2 cellular contexts compared by ENCODE assay signal in the genomic region with DNA sequence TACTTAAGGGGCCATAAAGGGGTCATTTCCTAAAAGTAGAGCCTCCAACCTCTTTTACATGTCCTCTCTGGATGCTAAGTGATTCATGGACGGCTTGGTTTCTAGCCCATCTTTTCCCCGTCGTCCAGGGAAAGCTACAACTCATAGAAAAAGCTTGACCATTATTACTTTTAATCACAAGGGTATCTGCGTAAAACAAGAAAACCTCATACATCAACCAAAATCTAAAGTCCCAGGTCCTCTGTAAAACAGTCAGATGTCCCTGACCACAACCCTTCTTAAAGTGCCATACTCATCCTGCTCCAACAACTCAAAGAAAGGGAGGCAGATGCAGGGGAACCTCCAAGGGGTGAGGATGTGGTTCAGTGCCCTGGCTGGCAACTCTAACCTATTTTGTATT.
TF ChIP-seq lines count a peak whose summit lies in the region.

No MANE protein-coding gene starts in this region.

TF ChIP-seq in SK-N-SH, 30 proteins besides CTCF, POLR2A, EP300 and RAD21:
- TF ChIP-seq, protein P1, sequence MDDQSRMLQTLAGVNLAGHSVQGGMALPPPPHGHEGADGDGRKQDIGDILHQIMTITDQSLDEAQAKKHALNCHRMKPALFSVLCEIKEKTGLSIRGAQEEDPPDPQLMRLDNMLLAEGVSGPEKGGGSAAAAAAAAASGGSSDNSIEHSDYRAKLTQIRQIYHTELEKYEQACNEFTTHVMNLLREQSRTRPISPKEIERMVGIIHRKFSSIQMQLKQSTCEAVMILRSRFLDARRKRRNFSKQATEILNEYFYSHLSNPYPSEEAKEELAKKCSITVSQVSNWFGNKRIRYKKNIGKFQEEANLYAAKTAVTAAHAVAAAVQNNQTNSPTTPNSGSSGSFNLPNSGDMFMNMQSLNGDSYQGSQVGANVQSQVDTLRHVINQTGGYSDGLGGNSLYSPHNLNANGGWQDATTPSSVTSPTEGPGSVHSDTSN (IDR thresholded peaks at IDR 0.05), result no peak
- TF ChIP-seq FOXJ3 (CRISPR knock-in tag; IDR thresholded peaks at IDR 0.05), result no peak
- no peak for TF ChIP-seq NFIC (IDR thresholded peaks at IDR 0.05; ENCODE audit: borderline replicate concordance)
- no peak for TF ChIP-seq RCOR1 (IDR thresholded peaks at IDR 0.05; ENCODE audit: low read length)
- TF ChIP-seq TCF12 (IDR thresholded peaks at IDR 0.05), result no peak
- no peak for TF ChIP-seq ELF1 (IDR thresholded peaks at IDR 0.05)
- no peak for TF ChIP-seq RXRA (IDR thresholded peaks at IDR 0.05; ENCODE audit: borderline replicate concordance, low read depth)
- no peak for TF ChIP-seq SMC3 (IDR thresholded peaks at IDR 0.05; ENCODE audit: low read depth, low read length)

TF ChIP-seq in SK-N-SH treated with all-trans-retinoic acid at 6 μM for 48 hours, 23 proteins besides CTCF, POLR2A, EP300 and RAD21 (continued from another document):
- no peak for TF ChIP-seq TOX (CRISPR knock-in tag; IDR thresholded peaks at IDR 0.05; ENCODE audit: borderline replicate concordance)
- TF ChIP-seq ZFP30 (CRISPR knock-in tag; IDR thresholded peaks at IDR 0.05), result no peak
- no peak for TF ChIP-seq OSR1 (CRISPR knock-in tag; IDR thresholded peaks at IDR 0.05)
- TF ChIP-seq, protein P2, sequence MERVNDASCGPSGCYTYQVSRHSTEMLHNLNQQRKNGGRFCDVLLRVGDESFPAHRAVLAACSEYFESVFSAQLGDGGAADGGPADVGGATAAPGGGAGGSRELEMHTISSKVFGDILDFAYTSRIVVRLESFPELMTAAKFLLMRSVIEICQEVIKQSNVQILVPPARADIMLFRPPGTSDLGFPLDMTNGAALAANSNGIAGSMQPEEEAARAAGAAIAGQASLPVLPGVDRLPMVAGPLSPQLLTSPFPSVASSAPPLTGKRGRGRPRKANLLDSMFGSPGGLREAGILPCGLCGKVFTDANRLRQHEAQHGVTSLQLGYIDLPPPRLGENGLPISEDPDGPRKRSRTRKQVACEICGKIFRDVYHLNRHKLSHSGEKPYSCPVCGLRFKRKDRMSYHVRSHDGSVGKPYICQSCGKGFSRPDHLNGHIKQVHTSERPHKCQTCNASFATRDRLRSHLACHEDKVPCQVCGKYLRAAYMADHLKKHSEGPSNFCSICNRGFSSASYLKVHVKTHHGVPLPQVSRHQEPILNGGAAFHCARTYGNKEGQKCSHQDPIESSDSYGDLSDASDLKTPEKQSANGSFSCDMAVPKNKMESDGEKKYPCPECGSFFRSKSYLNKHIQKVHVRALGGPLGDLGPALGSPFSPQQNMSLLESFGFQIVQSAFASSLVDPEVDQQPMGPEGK (CRISPR knock-in tag; IDR thresholded peaks at IDR 0.05; ENCODE audit: borderline replicate concordance), result no peak
- no peak for TF ChIP-seq CSDC2 (CRISPR knock-in tag; IDR thresholded peaks at IDR 0.05)
- TF ChIP-seq ZNF8 (CRISPR knock-in tag; IDR thresholded peaks at IDR 0.05), result no peak
- TF ChIP-seq, protein P3, sequence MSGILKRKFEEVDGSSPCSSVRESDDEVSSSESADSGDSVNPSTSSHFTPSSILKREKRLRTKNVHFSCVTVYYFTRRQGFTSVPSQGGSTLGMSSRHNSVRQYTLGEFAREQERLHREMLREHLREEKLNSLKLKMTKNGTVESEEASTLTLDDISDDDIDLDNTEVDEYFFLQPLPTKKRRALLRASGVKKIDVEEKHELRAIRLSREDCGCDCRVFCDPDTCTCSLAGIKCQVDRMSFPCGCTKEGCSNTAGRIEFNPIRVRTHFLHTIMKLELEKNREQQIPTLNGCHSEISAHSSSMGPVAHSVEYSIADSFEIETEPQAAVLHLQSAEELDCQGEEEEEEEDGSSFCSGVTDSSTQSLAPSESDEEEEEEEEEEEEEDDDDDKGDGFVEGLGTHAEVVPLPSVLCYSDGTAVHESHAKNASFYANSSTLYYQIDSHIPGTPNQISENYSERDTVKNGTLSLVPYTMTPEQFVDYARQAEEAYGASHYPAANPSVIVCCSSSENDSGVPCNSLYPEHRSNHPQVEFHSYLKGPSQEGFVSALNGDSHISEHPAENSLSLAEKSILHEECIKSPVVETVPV (CRISPR knock-in tag; IDR thresholded peaks at IDR 0.05), result no peak
- no peak for TF ChIP-seq ISL1 (CRISPR knock-in tag; IDR thresholded peaks at IDR 0.05)
- no peak for TF ChIP-seq ZFP3 (CRISPR knock-in tag; IDR thresholded peaks at IDR 0.05)
- no peak for TF ChIP-seq PPARA (CRISPR knock-in tag; IDR thresholded peaks at IDR 0.05; ENCODE audit: borderline replicate concordance)
- no peak for TF ChIP-seq GLIS3 (CRISPR knock-in tag; IDR thresholded peaks at IDR 0.05)
- TF ChIP-seq ZNF565 (CRISPR knock-in tag; conservative IDR thresholded peaks at IDR 0.05; ENCODE audit: low read depth), result no peak
- no peak for TF ChIP-seq ZNF70 (CRISPR knock-in tag; IDR thresholded peaks at IDR 0.05)
- TF ChIP-seq, protein P4, sequence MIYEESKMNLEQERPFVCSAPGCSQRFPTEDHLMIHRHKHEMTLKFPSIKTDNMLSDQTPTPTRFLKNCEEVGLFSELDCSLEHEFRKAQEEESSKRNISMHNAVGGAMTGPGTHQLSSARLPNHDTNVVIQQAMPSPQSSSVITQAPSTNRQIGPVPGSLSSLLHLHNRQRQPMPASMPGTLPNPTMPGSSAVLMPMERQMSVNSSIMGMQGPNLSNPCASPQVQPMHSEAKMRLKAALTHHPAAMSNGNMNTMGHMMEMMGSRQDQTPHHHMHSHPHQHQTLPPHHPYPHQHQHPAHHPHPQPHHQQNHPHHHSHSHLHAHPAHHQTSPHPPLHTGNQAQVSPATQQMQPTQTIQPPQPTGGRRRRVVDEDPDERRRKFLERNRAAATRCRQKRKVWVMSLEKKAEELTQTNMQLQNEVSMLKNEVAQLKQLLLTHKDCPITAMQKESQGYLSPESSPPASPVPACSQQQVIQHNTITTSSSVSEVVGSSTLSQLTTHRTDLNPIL (CRISPR knock-in tag; IDR thresholded peaks at IDR 0.05; ENCODE audit: low read depth), result no peak
- TF ChIP-seq, protein P5, sequence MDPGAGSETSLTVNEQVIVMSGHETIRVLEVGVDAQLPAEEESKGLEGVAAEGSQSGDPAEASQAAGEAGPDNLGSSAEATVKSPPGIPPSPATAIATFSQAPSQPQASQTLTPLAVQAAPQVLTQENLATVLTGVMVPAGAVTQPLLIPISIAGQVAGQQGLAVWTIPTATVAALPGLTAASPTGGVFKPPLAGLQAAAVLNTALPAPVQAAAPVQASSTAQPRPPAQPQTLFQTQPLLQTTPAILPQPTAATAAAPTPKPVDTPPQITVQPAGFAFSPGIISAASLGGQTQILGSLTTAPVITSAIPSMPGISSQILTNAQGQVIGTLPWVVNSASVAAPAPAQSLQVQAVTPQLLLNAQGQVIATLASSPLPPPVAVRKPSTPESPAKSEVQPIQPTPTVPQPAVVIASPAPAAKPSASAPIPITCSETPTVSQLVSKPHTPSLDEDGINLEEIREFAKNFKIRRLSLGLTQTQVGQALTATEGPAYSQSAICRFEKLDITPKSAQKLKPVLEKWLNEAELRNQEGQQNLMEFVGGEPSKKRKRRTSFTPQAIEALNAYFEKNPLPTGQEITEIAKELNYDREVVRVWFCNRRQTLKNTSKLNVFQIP (CRISPR knock-in tag; IDR thresholded peaks at IDR 0.05; ENCODE audit: borderline replicate concordance, low read depth), result no peak
- no peak for TF ChIP-seq ARNTL (CRISPR knock-in tag; IDR thresholded peaks at IDR 0.05; ENCODE audit: borderline replicate concordance, low read depth)
- no peak for TF ChIP-seq RARB (CRISPR knock-in tag; IDR thresholded peaks at IDR 0.05)
TF ChIP-seq in SK-N-SH treated with all-trans-retinoic acid at 6 μM for 48 hours: peak in this region for 0.
